Comparison of ENCODE assay signal across 8 cellular contexts in genomic region chrX:54921427-54922021, GRCh38. TPM values are rescaled to one million over a fixed set of nuclear protein-coding genes. Genes with fewer than 3 reads are reported as not detected.
A peak's percentile ranks its signal among the peaks of the same experiment; 100 is the strongest.
DNase-seq lines count a peak whose midpoint lies in the region; TF ChIP-seq lines count a peak whose summit lies in the region.

No MANE protein-coding gene starts in this region.

- no peaks in the 10 kb centered on the region for H3K27me3 ChIP-seq in sigmoid colon

- H3K4me1 ChIP-seq in sigmoid colon = peaks cover 0 to 6% (median 0%) of the 10 kb centered on the region in 4 donors

- 2 to 19% methylated on average over 29 of the region's 29 CpGs for whole genome bisulfite sequencing in sigmoid colon, 2 donors

- peak overlapping the region in 3 of 4 donors; percentile 53 to 62 (median 61) for H3K27ac ChIP-seq in sigmoid colon
- no peak overlapping the region for H3K27ac ChIP-seq in RWPE1

- no peaks in the 10 kb centered on the region for H3K9me3 ChIP-seq in sigmoid colon

- TF ChIP-seq EP300 in sigmoid colon (IDR thresholded peaks at IDR 0.05) = no peak

- CTCF ChIA-PET in RWPE1 (lab: Yijun Ruan, JAX) = no interaction called here

- DNase-seq in GM10266 (ENCODE audit: extremely low spot score) (peak; percentile 49), HS-27A (ENCODE audit: low read depth) (peak; percentile 9), T follicular helper cell (ENCODE audit: low read depth) (peak; percentile 26), astrocyte of the hippocampus (ENCODE audit: low read depth, low spot score) (peak; percentile 84), sigmoid colon (peak; percentile 80), RWPE1 (ENCODE audit: low spot score) (no peak), RKO (ENCODE audit: low spot score) (no peak)

- TF ChIP-seq CTCF in GM10266 (IDR thresholded peaks at IDR 0.05; ENCODE audit: control insufficient read depth, insufficient read depth, low read depth, missing control alignments) (no peak), sigmoid colon (IDR thresholded peaks at IDR 0.05) (peak in 1 of 4 experiments; percentile 12), RWPE1 (conservative IDR thresholded peaks at IDR 0.05; ENCODE audit: low read depth) (no peak)

- no peaks in the 10 kb centered on the region for H3K36me3 ChIP-seq in sigmoid colon

- intact Hi-C loops in sigmoid colon (cut with DNase I) = loop anchor here (5.0 kb wide), 1 partner anchor 81 kb away; the partner anchor contains the start of gene APEX2

- no peak for TF ChIP-seq POLR2A in sigmoid colon (IDR thresholded peaks at IDR 0.05)

- H3K4me3 ChIP-seq in iPS-11a (ENCODE audit: low read depth, low read length) (peak overlapping the region; percentile 82), sigmoid colon (peak overlapping the region; percentile 34 to 54 (median 52))

- POLR2A ChIA-PET in RWPE1 (lab: Yijun Ruan, JAX; ENCODE audit: low non-redundant PET) = no interaction called here

RNA-seq across cellular contexts. Expression of gene TRO, which starts 0.9 kb away (rescaled TPM):
- total RNA-seq in sigmoid colon = 10 to 100 TPM in 2 of 4 donors, 1 to 10 TPM in 2; 5.8 to 19.9 (median 9.5) TPM
- polyA plus RNA-seq in sigmoid colon = 1 to 10 TPM in 2 of 3 donors, under 1 TPM in 1; 0.92 to 2.1 (median 1.2) TPM

Comparison
In these comparisons a context has a peak if more than half of its experiments do, and no peak if none do; other contexts are left out.
1. DNase-seq: peak in GM10266 (single experiment), HS-27A (single experiment), T follicular helper cell (single experiment), astrocyte of the hippocampus (single experiment) and sigmoid colon (single experiment); none in RWPE1 (single experiment) and RKO (single experiment).